In genomic region chr6:157982580-157983438, GRCh38 we compare ENCODE assay signal across 8 cellular contexts. TPM values are rescaled to one million over a fixed set of nuclear protein-coding genes. Genes with fewer than 3 reads are reported as not detected.
DNase-seq lines count a peak whose midpoint lies in the region; ATAC-seq, FAIRE-seq and TF ChIP-seq lines count a peak whose summit lies in the region.

No MANE protein-coding gene starts in this region.

- H3K79me2 ChIP-seq in OCI-LY7 (ENCODE audit: insufficient read depth, low read depth, low read length) = no peaks in the 10 kb centered on the region

- H3K27ac Mint-ChIP-seq in activated CD8-positive, alpha-beta T cell treated with anti-CD3 and anti-CD28 coated beads for 36 hours = peak overlapping the region; percentile 85

- TF ChIP-seq POLR2A in H54 (IDR thresholded peaks at IDR 0.05; ENCODE audit: low read depth, low read length) = no peak

- H2AFZ ChIP-seq in OCI-LY7 (ENCODE audit: low read length) = no peak overlapping the region

- H3K36me3 Mint-ChIP-seq in activated CD8-positive, alpha-beta T cell treated with anti-CD3 and anti-CD28 coated beads for 36 hours (ENCODE audit: low read depth) = peaks cover 7% of the 10 kb centered on the region

- H3K27ac ChIP-seq in AG04450 (ENCODE audit: low read depth, low read length) = peak overlapping the region; percentile 2
- H3K27ac ChIP-seq in left ventricle myocardium inferior (replicated peaks) = no peak overlapping the region
- H3K27ac ChIP-seq in OCI-LY7 (ENCODE audit: low read depth, low read length, poor library complexity, severe bottlenecking) = no peak overlapping the region

- H3K4me3 ChIP-seq in AG04450 (ENCODE audit: low read depth, low read length) (peak overlapping the region; percentile 79), left ventricle myocardium inferior (peak overlapping the region; percentile 92), retinal pigment epithelial cell (ENCODE audit: low read length) (peak overlapping the region; percentile 44), OCI-LY7 (ENCODE audit: low read depth, low read length, poor library complexity, severe bottlenecking) (no peak overlapping the region)

- H3K9me3 ChIP-seq in AG04450 (ENCODE audit: control insufficient read depth, insufficient read depth, low read length) = no peaks in the 10 kb centered on the region; the same call in 1 of the 2 replicates
- H3K9me3 ChIP-seq in left ventricle myocardium inferior (replicated peaks) = no peaks in the 10 kb centered on the region
- no peaks in the 10 kb centered on the region for H3K9me3 ChIP-seq in OCI-LY7 (ENCODE audit: low read length)

- H3K4me1 ChIP-seq in left ventricle myocardium inferior (peaks cover 34% of the 10 kb centered on the region), OCI-LY7 (ENCODE audit: insufficient read depth, low read length, poor library complexity, severe bottlenecking) (no peaks in the 10 kb centered on the region)

- TF ChIP-seq CTCF in AG04450 (IDR thresholded peaks at IDR 0.05; ENCODE audit: low read depth, low read length) (peak; percentile 46), left ventricle myocardium inferior (IDR thresholded peaks at IDR 0.05; ENCODE audit: borderline replicate concordance) (peak; percentile 26), retinal pigment epithelial cell (conservative IDR thresholded peaks at IDR 0.05; ENCODE audit: low read depth, low read length) (peak; percentile 20), OCI-LY7 (conservative IDR thresholded peaks at IDR 0.05; ENCODE audit: low read length) (no peak)
- TF ChIP-seq CTCF in activated CD8-positive, alpha-beta T cell treated with anti-CD3 and anti-CD28 coated beads for 36 hours (IDR thresholded peaks at IDR 0.05) = no peak

- no peaks in the 10 kb centered on the region for H3K9me2 ChIP-seq in OCI-LY7 (ENCODE audit: insufficient read depth, low read length)

- H3K36me3 ChIP-seq in left ventricle myocardium inferior = no peaks in the 10 kb centered on the region
- H3K36me3 ChIP-seq in OCI-LY7 (ENCODE audit: insufficient read depth, low read length) = no peaks in the 10 kb centered on the region

- H3K9me3 Mint-ChIP-seq in activated CD8-positive, alpha-beta T cell treated with anti-CD3 and anti-CD28 coated beads for 36 hours = no peaks in the 10 kb centered on the region

- CTCF ChIA-PET in AG04450 (lab: Charles Lee) = interaction anchor here (0.9 to 2.5 kb wide), 8 partner anchors 11 to 226 kb away, joined by 3 to 19 read pairs (median 7); no protein-coding TSS in a partner anchor
- CTCF ChIA-PET in activated CD8-positive, alpha-beta T cell treated with anti-CD3 and anti-CD28 coated beads for 36 hours (lab: Charles Lee) = interaction anchor here (1.0 to 3.7 kb wide), 6 partner anchors 43 to 90 kb away, joined by 3 to 25 read pairs (median 5); no protein-coding TSS in a partner anchor
- CTCF ChIA-PET in OCI-LY7 (lab: Charles Lee; ENCODE audit: unreplicated experiment) = no interaction called here

- no peak for FAIRE-seq in H54 (lab: Jason Lieb, UNC)

- H3K27me3 Mint-ChIP-seq in activated CD8-positive, alpha-beta T cell treated with anti-CD3 and anti-CD28 coated beads for 36 hours = no peaks in the 10 kb centered on the region

- peaks cover 42% of the 10 kb centered on the region for H3K4me1 Mint-ChIP-seq in activated CD8-positive, alpha-beta T cell treated with anti-CD3 and anti-CD28 coated beads for 36 hours (ENCODE audit: low read depth)

- H3K27me3 ChIP-seq in AG04450 (ENCODE audit: control insufficient read depth, insufficient read depth, low read length) (no peaks in the 10 kb centered on the region), left ventricle myocardium inferior (ENCODE audit: low read depth) (no peaks in the 10 kb centered on the region)

- H3K4me3 Mint-ChIP-seq in activated CD8-positive, alpha-beta T cell treated with anti-CD3 and anti-CD28 coated beads for 36 hours = peak overlapping the region; percentile 91

- BruUV-seq in OCI-LY7 (replicated peaks; lab: Mats Ljungman, UMichigan) = no TSS peak

- no peaks in the 10 kb centered on the region for H4K20me1 ChIP-seq in OCI-LY7 (ENCODE audit: insufficient read depth, low read length)

- ATAC-seq in activated CD8-positive, alpha-beta T cell treated with anti-CD3 and anti-CD28 coated beads for 36 hours = no peak
- ATAC-seq in HG02588 (IDR thresholded peaks at IDR 0.05; ENCODE audit: unreplicated experiment) (no peak), HG03175 (IDR thresholded peaks at IDR 0.05; ENCODE audit: unreplicated experiment) (no peak)

- no peak for DNase-seq in AG04450 (ENCODE audit: low read depth, low spot score)
- DNase-seq in H54 (ENCODE audit: insufficient read length, low spot score) = peak; percentile 45
- DNase-seq in activated CD8-positive, alpha-beta T cell treated with anti-CD3 and anti-CD28 coated beads for 36 hours = peak; percentile 23
- DNase-seq in left ventricle myocardium inferior = no peak
- no peak for DNase-seq in retinal pigment epithelial cell (ENCODE audit: low read depth)
- no peak for DNase-seq in OCI-LY7 (ENCODE audit: low spot score)

- POLR2A ChIA-PET in AG04450 (lab: Yijun Ruan, JAX) = interaction anchor here (1.0 to 1.5 kb wide), 3 partner anchors 21 to 44 kb away, joined by 3 to 4 read pairs (median 3); no protein-coding TSS in a partner anchor
- POLR2A ChIA-PET in activated CD8-positive, alpha-beta T cell treated with anti-CD3 and anti-CD28 coated beads for 36 hours (lab: Charles Lee) = interaction anchor here (0.6 to 2.8 kb wide), 7 partner anchors 17 to 182 kb away, joined by 3 to 13 read pairs (median 4); no protein-coding TSS in a partner anchor
- POLR2A ChIA-PET in OCI-LY7 (lab: Charles Lee) = no interaction called here

- intact Hi-C loops in activated CD8-positive, alpha-beta T cell treated with anti-CD3 and anti-CD28 coated beads for 36 hours (cut with micrococcal nuclease) = loop anchor here (5.0 kb wide), 2 partner anchors 44 to 89 kb away; no protein-coding TSS in a partner anchor
- intact Hi-C loops in left ventricle myocardium inferior (cut with micrococcal nuclease) = no loop called here
- intact Hi-C loops in OCI-LY7 (cut with micrococcal nuclease; ENCODE audit: unreplicated experiment) = no loop called here

- no peak overlapping the region; the same call in 1 of the 2 replicates for H3K4me2 ChIP-seq in OCI-LY7 (ENCODE audit: low read length)

RNA-seq across cellular contexts. Expression of gene SYNJ2, which starts 1.1 kb away (rescaled TPM):
- polyA plus RNA-seq in AG04450 (2011; rRNA removed) = 38.1 and 40.8 TPM in 2 replicates
- 63.6 and 78.2 TPM in 2 replicates for polyA minus RNA-seq in AG04450 (2011; rRNA and poly(A)+ RNA removed)
- total RNA-seq in activated CD8-positive, alpha-beta T cell treated with anti-CD3 and anti-CD28 coated beads for 36 hours = 10 to 100 TPM; 27.7 to 28.5 TPM
- total RNA-seq in left ventricle myocardium inferior = 12.3 TPM
- total RNA-seq in OCI-LY7 (2014; rRNA removed; shearing (Covaris generic)) = not detected in 2 replicates
- total RNA-seq in OCI-LY7 (2022) = 0.09 and 0.21 TPM in 2 replicates

Comparison
In these comparisons a context has a peak if more than half of its experiments do, and no peak if none do; other contexts are left out.
1. DNase-seq: peak in H54 (single experiment) and activated CD8-positive, alpha-beta T cell treated with anti-CD3 and anti-CD28 coated beads for 36 hours (single experiment); none in AG04450 (single experiment), left ventricle myocardium inferior (single experiment), retinal pigment epithelial cell (single experiment) and OCI-LY7 (single experiment).
2. CTCF ChIP-seq: peak in AG04450 (single experiment), left ventricle myocardium inferior (single experiment) and retinal pigment epithelial cell (single experiment); none in activated CD8-positive, alpha-beta T cell treated with anti-CD3 and anti-CD28 coated beads for 36 hours (single experiment) and OCI-LY7 (single experiment).
3. RNA of gene SYNJ2, which starts 1.1 kb away (total RNA-seq): 27.7 to 28.5 TPM in activated CD8-positive, alpha-beta T cell treated with anti-CD3 and anti-CD28 coated beads for 36 hours and 12.3 TPM in left ventricle myocardium inferior (single experiment); 0.09 to 0.21 TPM in OCI-LY7; every median in the first group is over 10 times any median in the second.